ENCODE assay signal across 8 cellular contexts in genomic region chr16:22374311-22375116, GRCh38. TPM values are rescaled to one million over a fixed set of nuclear protein-coding genes. Genes with fewer than 3 reads are reported as not detected.
DNase-seq lines count a peak whose midpoint lies in the region; ATAC-seq and TF ChIP-seq lines count a peak whose summit lies in the region.

CDR2 (minus strand) TSS chr16:22374619; CDS start chr16:22374309, 310 bp downstream.

- peaks cover 13% of the 10 kb centered on the region for H3K4me1 ChIP-seq in ES-I3 (ENCODE audit: insufficient read depth, low read length)
- H3K4me1 ChIP-seq in H9 (ENCODE audit: insufficient read depth, low read length), result peaks cover 2% of the 10 kb centered on the region; the same call in 1 of the 2 replicates

- H2AK5ac ChIP-seq in H9 (ENCODE audit: insufficient read length, low read length), result no peak within 1 kb of the TSS

- H4K20me1 ChIP-seq in H9 (ENCODE audit: control insufficient read depth, insufficient read depth, insufficient read length), result no peaks in the 10 kb centered on the region

- no peak within 1 kb of the TSS for H3T11ph ChIP-seq in H9 (ENCODE audit: low read length)

- H3K9me3 ChIP-seq in ES-I3 (ENCODE audit: control insufficient read depth, insufficient read depth, low read length), result no peaks in the 10 kb centered on the region
- H3K9me3 ChIP-seq in H9 (ENCODE audit: control insufficient read depth, low read depth, low read length), result no peaks in the 10 kb centered on the region

- peaks cover 11% of the 10 kb centered on the region for H3K23me2 ChIP-seq in H9 (ENCODE audit: insufficient read length, low read depth, low read length, poor library complexity, severe bottlenecking)

- no peak within 1 kb of the TSS for H4K91ac ChIP-seq in H9 (ENCODE audit: insufficient read length, low read depth, low read length)

- H3K36me3 ChIP-seq in ES-I3 (ENCODE audit: insufficient read depth, low read length), result no peaks in the 10 kb centered on the region

- ATAC-seq in natural killer cell, result peak; percentile 93 to 98 (median 95)

- peak within 1 kb of the TSS; percentile 74 for H3K18ac ChIP-seq in H9 (ENCODE audit: insufficient read length, low read depth, low read length)

- H3K27ac ChIP-seq in H9 (ENCODE audit: insufficient read length, low read depth, low read length), result no peak within 1 kb of the TSS

- H4K8ac ChIP-seq in H9 (replicated peaks; ENCODE audit: insufficient read length, low read depth, low read length), result no peak within 1 kb of the TSS

- H3K79me1 ChIP-seq in H9 (ENCODE audit: insufficient read depth, low read depth, low read length, poor library complexity, severe bottlenecking), result peaks cover 3% of the 10 kb centered on the region

- no peak within 1 kb of the TSS for H2BK120ac ChIP-seq in H9 (ENCODE audit: low read depth, low read length, poor library complexity, severe bottlenecking)

- H2BK5ac ChIP-seq in H9 (ENCODE audit: insufficient read length, low read length), result no peak within 1 kb of the TSS

- no peak for TF ChIP-seq CTCF in H9 (conservative IDR thresholded peaks at IDR 0.05)
- no peak for TF ChIP-seq CTCF in natural killer cell (IDR thresholded peaks at IDR 0.05)

- H2AFZ ChIP-seq in H9 (ENCODE audit: low read length), result no peak within 1 kb of the TSS

- no peaks in the 10 kb centered on the region for H3K27me3 ChIP-seq in H9 (ENCODE audit: insufficient read depth, low read length)

- WGBS in H9 (ENCODE audit: extremely low coverage, insufficient read length, low lambda C conversion rate), result no CpG with 5 or more reads among the region's 96 CpGs

- no peak within 1 kb of the TSS for H3K23ac ChIP-seq in H9 (ENCODE audit: insufficient read length, low read depth, low read length)

- H2BK20ac ChIP-seq in H9 (ENCODE audit: low read depth, low read length, poor library complexity, severe bottlenecking), result no peak within 1 kb of the TSS

- intact Hi-C loops in activated T-helper 2 cell treated with anti-CD3 and anti-CD28 coated beads, Interferon-gamma antibody, Interleukin-2, Interleukin-4, amounts not matched to agents 10 μg/mL and 5 μg/mL and 100 μg/mL, durations not matched to agents 14 hours and 24 hours and 36 hours (cut with micrococcal nuclease), result loop anchor here (1.0 to 5.0 kb wide), 3 partner anchors 21 to 422 kb away; partner anchors contain the start of gene UQCRC2
- intact Hi-C loops in natural killer cell (cut with micrococcal nuclease), result no loop called here

- H3K4ac ChIP-seq in H9 (ENCODE audit: low read depth, low read length), result no peak within 1 kb of the TSS

- peaks cover 11% of the 10 kb centered on the region for H3K27me3 Mint-ChIP-seq in H9 (ENCODE audit: low read depth)
- peaks cover 5% of the 10 kb centered on the region for H3K27me3 Mint-ChIP-seq in activated T-helper 2 cell treated with anti-CD3 and anti-CD28 coated beads, Interferon-gamma antibody, Interleukin-2, Interleukin-4, amounts not matched to agents 10 μg/mL and 5 μg/mL and 100 μg/mL, durations not matched to agents 14 hours and 24 hours and 36 hours (ENCODE audit: low read depth)
- H3K27me3 Mint-ChIP-seq in natural killer cell (ENCODE audit: low read depth in 2 of 2), result peaks cover 3 to 5% of the 10 kb centered on the region in 2 donors

- peaks cover 5% of the 10 kb centered on the region; the same call in 1 of the 2 replicates for H3K79me2 ChIP-seq in H9 (ENCODE audit: insufficient read depth, low read length)

- H3K4me3 Mint-ChIP-seq in H9 (peak within 1 kb of the TSS; percentile 86), natural killer cell (peak within 1 kb of the TSS; percentile 98)
- H3K4me3 Mint-ChIP-seq in activated T-helper 2 cell treated with anti-CD3 and anti-CD28 coated beads, Interferon-gamma antibody, Interleukin-2, Interleukin-4, amounts not matched to agents 10 μg/mL and 5 μg/mL and 100 μg/mL, durations not matched to agents 14 hours and 24 hours and 36 hours (ENCODE audit: low read depth), result peak within 1 kb of the TSS; percentile 95

- H3K9ac ChIP-seq in ES-I3 (ENCODE audit: low read depth, low read length) (peak within 1 kb of the TSS; percentile 96), H9 (ENCODE audit: extremely low read depth, insufficient read length, low read length) (peak within 1 kb of the TSS; percentile 76)

- peak within 1 kb of the TSS; percentile 83 for H3K14ac ChIP-seq in H9 (ENCODE audit: insufficient read depth, low read length)

- H3K4me1 Mint-ChIP-seq in H9 (peaks cover 34 to 53% of the 10 kb centered on the region in 2 experiments), natural killer cell (peaks cover 27% of the 10 kb centered on the region in 2 donors)
- peaks cover 36% of the 10 kb centered on the region for H3K4me1 Mint-ChIP-seq in activated T-helper 2 cell treated with anti-CD3 and anti-CD28 coated beads, Interferon-gamma antibody, Interleukin-2, Interleukin-4, amounts not matched to agents 10 μg/mL and 5 μg/mL and 100 μg/mL, durations not matched to agents 14 hours and 24 hours and 36 hours (ENCODE audit: low read depth)

- peak within 1 kb of the TSS; percentile 78 for H3K4me2 ChIP-seq in H9 (ENCODE audit: insufficient read depth, insufficient read length, low read length)

- DNase-seq in H9 (peak; percentile 98), M059J (ENCODE audit: low read depth) (peak; percentile 96), fibroblast of peridontal ligament (ENCODE audit: extremely low read depth) (peak; percentile 95), natural killer cell (peak; percentile 98)
- DNase-seq in activated T-helper 2 cell treated with anti-CD3 and anti-CD28 coated beads, Interferon-gamma antibody, Interleukin-2, Interleukin-4, amounts not matched to agents 10 μg/mL and 5 μg/mL and 100 μg/mL, durations not matched to agents 14 hours and 24 hours and 36 hours (ENCODE audit: low spot score), result peak; percentile 98
- peak; percentile 94 to 98 (median 98) for DNase-seq in stimulated activated naive CD4-positive, alpha-beta T cell (lab: John Stamatoyannopoulos, UW)

- no peak within 1 kb of the TSS for H2BK12ac ChIP-seq in H9 (ENCODE audit: insufficient read length, low read depth, low read length)

- peak; percentile 85 for TF ChIP-seq POLR2A in Raji (IDR thresholded peaks at IDR 0.05; ENCODE audit: insufficient read depth, low read depth, low read length)

- H2BK15ac ChIP-seq in H9 (ENCODE audit: low read depth, low read length), result no peak within 1 kb of the TSS; the same call in 1 of the 2 replicates

- no peak within 1 kb of the TSS for H4K5ac ChIP-seq in H9 (ENCODE audit: insufficient read length, low read depth, low read length)

- no peak within 1 kb of the TSS for H3K56ac ChIP-seq in H9 (ENCODE audit: insufficient read length, low read depth, low read length)

- H3K27ac Mint-ChIP-seq in H9 (peak within 1 kb of the TSS; percentile 51 to 94 (median 92); a peak in 5 of 7 replicates), natural killer cell (peak within 1 kb of the TSS; percentile 78 to 86)
- peak within 1 kb of the TSS; percentile 93 for H3K27ac Mint-ChIP-seq in activated T-helper 2 cell treated with anti-CD3 and anti-CD28 coated beads, Interferon-gamma antibody, Interleukin-2, Interleukin-4, amounts not matched to agents 10 μg/mL and 5 μg/mL and 100 μg/mL, durations not matched to agents 14 hours and 24 hours and 36 hours

- H3K9me3 Mint-ChIP-seq in H9, result 0 out of 5 replicates have a peak, but pooled peaks cover 0 to 2% of the 10 kb centered on the region in 2 experiments
- no peaks in the 10 kb centered on the region for H3K9me3 Mint-ChIP-seq in activated T-helper 2 cell treated with anti-CD3 and anti-CD28 coated beads, Interferon-gamma antibody, Interleukin-2, Interleukin-4, amounts not matched to agents 10 μg/mL and 5 μg/mL and 100 μg/mL, durations not matched to agents 14 hours and 24 hours and 36 hours
- no peaks in the 10 kb centered on the region for H3K9me3 Mint-ChIP-seq in natural killer cell

- H3K36me3 Mint-ChIP-seq in H9 (ENCODE audit: insufficient read depth in 1 of 3, low read depth in 3 of 3), result peaks cover 5 to 19% (median 15%) of the 10 kb centered on the region in 3 experiments; a peak in 6 of 7 replicates
- H3K36me3 Mint-ChIP-seq in activated T-helper 2 cell treated with anti-CD3 and anti-CD28 coated beads, Interferon-gamma antibody, Interleukin-2, Interleukin-4, amounts not matched to agents 10 μg/mL and 5 μg/mL and 100 μg/mL, durations not matched to agents 14 hours and 24 hours and 36 hours (ENCODE audit: low read depth), result peaks cover 30% of the 10 kb centered on the region
- H3K36me3 Mint-ChIP-seq in natural killer cell, result no peaks in the 10 kb centered on the region

RNA-seq across cellular contexts. Expression of gene CDR2, which starts in this region (rescaled TPM):
- total RNA-seq in H9 (2021), result 33.4 and 33.8 TPM in 2 replicates
- total RNA-seq in M059J (2014; rRNA removed; shearing (Covaris generic)), result 33.8 and 51.1 TPM in 2 replicates
- 42.9 and 46.8 TPM in 2 replicates for total RNA-seq in activated T-helper 2 cell treated with anti-CD3 and anti-CD28 coated beads, Interferon-gamma antibody, Interleukin-2, Interleukin-4, amounts not matched to agents 10 μg/mL and 5 μg/mL and 100 μg/mL, durations not matched to agents 14 hours and 24 hours and 36 hours
- 10 to 100 TPM; 11.2 to 24.3 (median 19.4) TPM for total RNA-seq in natural killer cell
